22 cellular contexts compared by ENCODE assay signal in genomic region chr7:109772161-109772560, GRCh38.
"Had no signal": no experiment of that assay in that cellular context is flagged by ENCODE, and none has a peak within 500 bp of the region (broad histone marks: within the 10 kb centered on the region; RNA-seq: fewer than 3 reads in every experiment).

No MANE protein-coding gene starts in this region.

- ATAC-seq: left lung, lower lobe of right lung, right lobe of liver had no signal

- FAIRE-seq: colon, frontal cortex had no signal

- H3K27me3 ChIP-seq: esophagus squamous epithelium, left lung, neutrophil, right lobe of liver, uterus had no signal

- H3K4me3 ChIP-seq: esophagus squamous epithelium, left lung, lower lobe of right lung, right lobe of liver, skin epidermis, thoracic aorta, uterus had no signal

- H3K27ac ChIP-seq: epithelial cell of prostate, esophagus squamous epithelium, left lung, lower lobe of right lung, neutrophil, right lobe of liver, skin epidermis, thoracic aorta, uterus, VCaP had no signal

- H3K9me3 ChIP-seq: lower lobe of right lung, neutrophil, right lobe of liver, thoracic aorta, uterus had no signal

- H3K36me3 ChIP-seq: esophagus squamous epithelium, left lung, lower lobe of right lung, neutrophil, right lobe of liver, thoracic aorta, uterus had no signal

- H3K4me1 ChIP-seq: esophagus squamous epithelium, left lung, lower lobe of right lung, right lobe of liver, uterus had no signal

- DNase-seq: activated CD4-positive, alpha-beta T cell treated with anti-CD3 and anti-CD28 coated beads for 4 hours; activated CD4-positive, alpha-beta T cell treated with anti-CD3 and anti-CD28 coated beads, Interleukin-2, amount 50 U/mL, for 48 hours; activated CD8-positive, alpha-beta memory T cell treated with anti-CD3 and anti-CD28 coated beads for 24 hours; activated effector memory CD4-positive, alpha-beta T cell treated with Interleukin-2 at 50 U/mL for 16 hours; activated naive CD4-positive, alpha-beta T cell treated with Interleukin-2 at 50 U/mL for 16 hours; anterior cingulate cortex; dermis blood vessel endothelial cell; effector CD4-positive, alpha-beta T cell; esophagus squamous epithelium; left lung; lower lobe of right lung; right lobe of liver; stimulated activated CD4-positive, alpha-beta T cell treated with anti-CD3 and anti-CD28 coated beads, Interleukin-12 subunit alpha, Interleukin-12 subunit beta, amount 100 ng/mL, for 4 hours; stimulated activated CD4-positive, alpha-beta T cell treated with anti-CD3 and anti-CD28 coated beads, Interleukin-4, amount 100 ng/mL, for 1 hour; uterus had no signal
